Comparison of ENCODE assay signal across 1 cellular context in the genomic region with DNA sequence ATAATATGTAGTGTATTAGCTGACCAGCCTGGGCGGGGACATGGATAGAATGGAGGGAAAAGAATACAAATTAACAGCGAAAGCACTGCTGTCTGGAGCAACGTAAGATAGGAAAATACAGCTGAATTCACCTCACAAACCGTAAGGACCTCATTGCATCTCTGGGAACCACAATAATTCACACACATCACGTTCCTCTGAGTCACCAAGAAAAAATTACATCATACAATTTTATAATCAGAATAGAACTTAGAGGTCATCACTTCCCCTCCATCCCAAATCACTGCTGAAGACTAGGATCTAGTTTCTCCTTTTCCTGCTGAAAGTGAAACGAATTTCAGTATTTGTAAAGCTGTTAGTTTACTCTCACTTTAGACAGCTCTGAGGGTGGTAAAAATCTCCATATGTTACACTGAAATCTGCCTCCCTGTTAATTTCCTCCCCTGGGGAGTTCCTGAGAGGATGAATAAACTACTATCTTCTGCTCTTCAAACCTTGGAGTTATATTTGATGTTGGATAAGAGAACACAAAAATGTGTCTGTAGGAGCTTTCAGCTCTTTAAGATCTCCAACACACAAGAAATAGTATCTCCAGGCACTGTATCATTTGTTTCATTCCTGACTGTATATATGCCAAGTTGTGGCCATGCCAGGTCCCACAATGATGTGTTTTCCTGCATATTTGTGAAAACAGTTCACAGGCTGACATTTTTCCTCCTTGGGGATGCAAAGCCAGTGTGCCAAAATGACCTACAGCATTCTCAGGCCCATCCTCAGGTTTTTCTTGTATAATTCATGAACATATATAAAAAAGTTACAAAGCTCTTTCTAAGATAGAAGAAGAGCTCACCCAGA.
TF ChIP-seq lines count a peak whose summit lies in the region.

No MANE protein-coding gene starts in this region.

TF ChIP-seq in SK-N-SH, 30 proteins besides CTCF, POLR2A, EP300 and RAD21 (continued from another document):
- TF ChIP-seq, protein P1, sequence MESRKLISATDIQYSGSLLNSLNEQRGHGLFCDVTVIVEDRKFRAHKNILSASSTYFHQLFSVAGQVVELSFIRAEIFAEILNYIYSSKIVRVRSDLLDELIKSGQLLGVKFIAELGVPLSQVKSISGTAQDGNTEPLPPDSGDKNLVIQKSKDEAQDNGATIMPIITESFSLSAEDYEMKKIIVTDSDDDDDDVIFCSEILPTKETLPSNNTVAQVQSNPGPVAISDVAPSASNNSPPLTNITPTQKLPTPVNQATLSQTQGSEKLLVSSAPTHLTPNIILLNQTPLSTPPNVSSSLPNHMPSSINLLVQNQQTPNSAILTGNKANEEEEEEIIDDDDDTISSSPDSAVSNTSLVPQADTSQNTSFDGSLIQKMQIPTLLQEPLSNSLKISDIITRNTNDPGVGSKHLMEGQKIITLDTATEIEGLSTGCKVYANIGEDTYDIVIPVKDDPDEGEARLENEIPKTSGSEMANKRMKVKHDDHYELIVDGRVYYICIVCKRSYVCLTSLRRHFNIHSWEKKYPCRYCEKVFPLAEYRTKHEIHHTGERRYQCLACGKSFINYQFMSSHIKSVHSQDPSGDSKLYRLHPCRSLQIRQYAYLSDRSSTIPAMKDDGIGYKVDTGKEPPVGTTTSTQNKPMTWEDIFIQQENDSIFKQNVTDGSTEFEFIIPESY (IDR thresholded peaks at IDR 0.05; ENCODE audit: borderline replicate concordance, low read depth): no peak
- TF ChIP-seq MXI1 (IDR thresholded peaks at IDR 0.05; ENCODE audit: low read depth, low read length) (no peak), RCOR1 (IDR thresholded peaks at IDR 0.05; ENCODE audit: low read length) (no peak), RFX5 (IDR thresholded peaks at IDR 0.05; ENCODE audit: low read length) (no peak), GABPA (IDR thresholded peaks at IDR 0.05; ENCODE audit: low read depth) (no peak), RXRA (IDR thresholded peaks at IDR 0.05; ENCODE audit: borderline replicate concordance, low read depth) (no peak), YY1 (IDR thresholded peaks at IDR 0.05; ENCODE audit: low read depth) (no peak)
- TF ChIP-seq, protein P2, sequence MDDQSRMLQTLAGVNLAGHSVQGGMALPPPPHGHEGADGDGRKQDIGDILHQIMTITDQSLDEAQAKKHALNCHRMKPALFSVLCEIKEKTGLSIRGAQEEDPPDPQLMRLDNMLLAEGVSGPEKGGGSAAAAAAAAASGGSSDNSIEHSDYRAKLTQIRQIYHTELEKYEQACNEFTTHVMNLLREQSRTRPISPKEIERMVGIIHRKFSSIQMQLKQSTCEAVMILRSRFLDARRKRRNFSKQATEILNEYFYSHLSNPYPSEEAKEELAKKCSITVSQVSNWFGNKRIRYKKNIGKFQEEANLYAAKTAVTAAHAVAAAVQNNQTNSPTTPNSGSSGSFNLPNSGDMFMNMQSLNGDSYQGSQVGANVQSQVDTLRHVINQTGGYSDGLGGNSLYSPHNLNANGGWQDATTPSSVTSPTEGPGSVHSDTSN (IDR thresholded peaks at IDR 0.05): no peak
